16 cellular contexts compared by ENCODE assay signal in genomic region chr10:73922007-73922863, GRCh38. TPM values are rescaled to one million over a fixed set of nuclear protein-coding genes. Genes with fewer than 3 reads are reported as not detected.
DNase-seq lines count a peak whose midpoint lies in the region; ATAC-seq, FAIRE-seq and TF ChIP-seq lines count a peak whose summit lies in the region.
"Had no signal": no experiment of that assay in that cellular context is flagged by ENCODE, and none has a peak within 500 bp of the region (broad histone marks: within the 10 kb centered on the region; RNA-seq: fewer than 3 reads in every experiment).

No MANE protein-coding gene starts in this region.

- H3K4me3 ChIP-seq in neural progenitor cell: no peak overlapping the region
- H3K4me3 ChIP-seq: dorsolateral prefrontal cortex had no signal

- peak; percentile 82 for ATAC-seq in activated CD8-positive, alpha-beta memory T cell treated with anti-CD3 and anti-CD28 coated beads, Interleukin-2, amount 10 ng/mL, durations not matched to agents 7 days and 5 days
- ATAC-seq in HG03432 (IDR thresholded peaks at IDR 0.05; ENCODE audit: unreplicated experiment): peak; percentile 62
- no peak for ATAC-seq in GM19351 (IDR thresholded peaks at IDR 0.05; ENCODE audit: unreplicated experiment)

- no peak overlapping the region for H3K4me2 ChIP-seq in neural progenitor cell

- H3K27ac ChIP-seq in neural progenitor cell: no peak overlapping the region
- H3K27ac ChIP-seq: dorsolateral prefrontal cortex had no signal

- peaks cover 2% of the 10 kb centered on the region for H3K9me3 Mint-ChIP-seq in activated CD8-positive, alpha-beta memory T cell treated with anti-CD3 and anti-CD28 coated beads, Interleukin-2, amount 10 ng/mL, durations not matched to agents 7 days and 5 days (ENCODE audit: low read depth)
- H3K9me3 Mint-ChIP-seq in neural progenitor cell: peaks cover 7% of the 10 kb centered on the region
- H3K9me3 Mint-ChIP-seq: memory B cell had no signal

- peaks cover 15% of the 10 kb centered on the region for H3K4me1 ChIP-seq in neural progenitor cell

- TF ChIP-seq CTCF in neural progenitor cell (IDR thresholded peaks at IDR 0.05): no peak

- H3K27me3 Mint-ChIP-seq in activated CD8-positive, alpha-beta memory T cell treated with anti-CD3 and anti-CD28 coated beads, Interleukin-2, amount 10 ng/mL, durations not matched to agents 7 days and 5 days: peaks cover 25% of the 10 kb centered on the region
- peaks cover 6% of the 10 kb centered on the region for H3K27me3 Mint-ChIP-seq in neural progenitor cell (ENCODE audit: insufficient read depth, low read depth)
- H3K27me3 Mint-ChIP-seq: memory B cell had no signal

- H3K79me2 ChIP-seq in neural progenitor cell (ENCODE audit: low read depth): no peaks in the 10 kb centered on the region

- peak overlapping the region; percentile 77 for H3K27ac Mint-ChIP-seq in activated CD8-positive, alpha-beta memory T cell treated with anti-CD3 and anti-CD28 coated beads, Interleukin-2, amount 10 ng/mL, durations not matched to agents 7 days and 5 days
- H3K27ac Mint-ChIP-seq in neural progenitor cell: peak overlapping the region; percentile 76
- H3K27ac Mint-ChIP-seq: memory B cell had no signal

- H3K4me3 Mint-ChIP-seq in activated CD8-positive, alpha-beta memory T cell treated with anti-CD3 and anti-CD28 coated beads, Interleukin-2, amount 10 ng/mL, durations not matched to agents 7 days and 5 days: peak overlapping the region; percentile 21
- H3K4me3 Mint-ChIP-seq in neural progenitor cell: no peak overlapping the region
- H3K4me3 Mint-ChIP-seq: memory B cell had no signal

- H3K9ac ChIP-seq in neural progenitor cell: no peak overlapping the region

- H3K4me1 Mint-ChIP-seq in activated CD8-positive, alpha-beta memory T cell treated with anti-CD3 and anti-CD28 coated beads, Interleukin-2, amount 10 ng/mL, durations not matched to agents 7 days and 5 days: peaks cover 35% of the 10 kb centered on the region
- H3K4me1 Mint-ChIP-seq in neural progenitor cell: peaks cover 23% of the 10 kb centered on the region

- CTCF ChIA-PET in activated CD8-positive, alpha-beta memory T cell treated with anti-CD3 and anti-CD28 coated beads, Interleukin-2, amount 10 ng/mL, durations not matched to agents 7 days and 5 days (lab: Charles Lee): interaction anchor here (1.0 to 2.7 kb wide), 4 partner anchors 18 to 42 kb away, joined by 3 to 13 read pairs (median 7); no protein-coding TSS in a partner anchor

- no peak for FAIRE-seq in urothelium cell line (lab: Jason Lieb, UNC)

- H3K27me3 ChIP-seq in neural progenitor cell: no peaks in the 10 kb centered on the region
- H3K27me3 ChIP-seq: dorsolateral prefrontal cortex had no signal

- no peaks in the 10 kb centered on the region for H3K9me3 ChIP-seq in neural progenitor cell (ENCODE audit: low read depth)

- peaks cover 13% of the 10 kb centered on the region for H3F3A ChIP-seq in neural progenitor cell (ENCODE audit: low read depth)

- no peaks in the 10 kb centered on the region for H4K20me1 ChIP-seq in neural progenitor cell (ENCODE audit: low read depth)

- H3K36me3 ChIP-seq in neural progenitor cell: no peaks in the 10 kb centered on the region

- peaks cover 23% of the 10 kb centered on the region for H3K36me3 Mint-ChIP-seq in activated CD8-positive, alpha-beta memory T cell treated with anti-CD3 and anti-CD28 coated beads, Interleukin-2, amount 10 ng/mL, durations not matched to agents 7 days and 5 days
- H3K36me3 Mint-ChIP-seq in neural progenitor cell: no peaks in the 10 kb centered on the region
- H3K36me3 Mint-ChIP-seq: memory B cell had no signal

- DNase-seq in activated CD8-positive, alpha-beta memory T cell treated with anti-CD3 and anti-CD28 coated beads, Interleukin-2, amount 10 ng/mL, durations not matched to agents 7 days and 5 days: peak; percentile 54
- no peak for DNase-seq in activated CD8-positive, alpha-beta memory T cell treated with anti-CD3 and anti-CD28 coated beads, Interleukin-2, amount 50 U/mL, for 48 hours
- DNase-seq in activated gamma-delta T cell treated with anti-CD3 and anti-CD28 coated beads, Interleukin-2, amount 50 U/mL, for 16 hours (ENCODE audit: low read depth): peak; percentile 22
- no peak for DNase-seq in neural progenitor cell (ENCODE audit: low spot score)
- no peak for DNase-seq in HT-29 (ENCODE audit: low spot score)
- DNase-seq in urothelium cell line (ENCODE audit: low spot score): no peak
- DNase-seq: ACHN, DMS153, dorsolateral prefrontal cortex, MV-4-11, NCI-H2171, posterior cingulate gyrus, trophoblast cell had no signal

- H2AFZ ChIP-seq in neural progenitor cell (replicated peaks): no peak overlapping the region

RNA-seq across cellular contexts. Expression of gene PLAU, which starts 11.3 kb away (rescaled TPM):
- total RNA-seq in activated CD8-positive, alpha-beta memory T cell treated with anti-CD3 and anti-CD28 coated beads, Interleukin-2, amount 10 ng/mL, durations not matched to agents 7 days and 5 days: 1 to 10 TPM; 2.2 to 4.8 TPM
- 7.6 and 10.7 TPM in 2 replicates for total RNA-seq in neural progenitor cell (ENCODE audit: low replicate concordance)
- 0.15 and 0.21 TPM in 2 replicates for total RNA-seq in HT-29 (2014; rRNA removed; shearing (Covaris generic))

RNA-seq across cellular contexts. Expression of gene CAMK2G, which starts 47.9 kb away (rescaled TPM):
- total RNA-seq in activated CD8-positive, alpha-beta memory T cell treated with anti-CD3 and anti-CD28 coated beads, Interleukin-2, amount 10 ng/mL, durations not matched to agents 7 days and 5 days: 10 to 100 TPM; 30.8 to 49.2 TPM
- 35.0 and 36.6 TPM in 2 replicates for total RNA-seq in neural progenitor cell (ENCODE audit: low replicate concordance)
- 44.2 and 48.3 TPM in 2 replicates for total RNA-seq in HT-29 (2014; rRNA removed; shearing (Covaris generic))

Comparison
In these comparisons a context has a peak if more than half of its experiments do, and no peak if none do; other contexts are left out.
1. DNase-seq: peak in activated CD8-positive, alpha-beta memory T cell treated with anti-CD3 and anti-CD28 coated beads, Interleukin-2, amount 10 ng/mL, durations not matched to agents 7 days and 5 days (single experiment) and activated gamma-delta T cell treated with anti-CD3 and anti-CD28 coated beads, Interleukin-2, amount 50 U/mL, for 16 hours (single experiment); none in activated CD8-positive, alpha-beta memory T cell treated with anti-CD3 and anti-CD28 coated beads, Interleukin-2, amount 50 U/mL, for 48 hours (single experiment), neural progenitor cell (single experiment), HT-29 (single experiment) and urothelium cell line (single experiment).